21 cellular contexts compared by ENCODE assay signal in the genomic region with DNA sequence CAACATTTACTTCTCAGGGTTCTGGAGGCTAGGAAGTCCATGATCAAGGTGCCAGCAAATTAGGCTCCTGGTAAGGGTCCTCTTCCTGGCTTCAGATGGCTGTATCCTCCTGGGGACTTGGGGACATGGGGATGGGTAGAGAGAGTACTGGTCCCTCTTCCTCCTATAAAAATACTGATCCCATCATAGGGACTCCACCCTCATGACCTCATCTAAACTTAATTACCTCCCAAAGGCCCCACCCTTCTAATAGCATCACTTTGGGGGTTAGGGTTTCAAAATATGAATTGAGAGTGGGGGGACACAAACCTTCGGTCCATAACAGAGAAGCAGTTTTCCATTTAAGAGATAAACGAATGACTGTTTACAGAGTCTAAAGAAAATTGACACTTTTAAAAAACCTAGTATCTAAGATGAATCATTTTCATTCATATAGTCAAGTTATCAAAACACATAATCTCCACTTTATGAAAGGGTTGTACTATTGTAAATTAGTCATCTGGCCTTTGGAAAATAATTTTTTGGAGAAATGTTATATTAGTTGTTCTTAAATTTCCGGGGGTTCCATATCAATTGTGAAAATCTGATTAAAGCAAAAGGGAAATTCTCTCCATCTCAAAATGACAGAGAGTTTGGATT. TPM values are rescaled to one million over a fixed set of nuclear protein-coding genes. Genes with fewer than 3 reads are reported as not detected.
DNase-seq lines count a peak whose midpoint lies in the region; ATAC-seq, FAIRE-seq and TF ChIP-seq lines count a peak whose summit lies in the region.
"Had no signal": no experiment of that assay in that cellular context is flagged by ENCODE, and none has a peak within 500 bp of the region (broad histone marks: within the 10 kb centered on the region; RNA-seq: fewer than 3 reads in every experiment).

No MANE protein-coding gene starts in this region.

- no peaks in the 10 kb centered on the region for H3K36me3 ChIP-seq in brain microvascular endothelial cell (replicated peaks)
- H3K36me3 ChIP-seq: stomach had no signal

- FAIRE-seq in H54 (lab: Jason Lieb, UNC) = peak; percentile 11
- FAIRE-seq: bronchial epithelial cell, small intestine had no signal

- H3K36me3 Mint-ChIP-seq in activated T-cell treated with anti-CD3 and anti-CD28 coated beads, Interleukin-2, amount 50 U/mL, for 4 hours (ENCODE audit: insufficient read depth) = peaks cover 16% of the 10 kb centered on the region
- H3K36me3 Mint-ChIP-seq in activated B cell treated with CpG ODN at 0.5 μM for 24 hours (ENCODE audit: low read depth) (peaks cover 34% of the 10 kb centered on the region), natural killer cell (no peaks in the 10 kb centered on the region)

- peak overlapping the region; percentile 46 for H3K27ac Mint-ChIP-seq in activated B cell treated with CpG ODN at 0.5 μM for 24 hours
- peak overlapping the region; percentile 58 to 60 for H3K27ac Mint-ChIP-seq in natural killer cell
- H3K27ac Mint-ChIP-seq: type B pancreatic cell had no signal

- H3K27ac ChIP-seq in brain microvascular endothelial cell = no peak overlapping the region
- H3K27ac ChIP-seq: epithelial cell of prostate, RWPE1 had no signal

- H3K27me3 Mint-ChIP-seq in activated T-cell treated with anti-CD3 and anti-CD28 coated beads, Interleukin-2, amount 50 U/mL, for 4 hours (ENCODE audit: low read depth) = no peaks in the 10 kb centered on the region
- no peaks in the 10 kb centered on the region for H3K27me3 Mint-ChIP-seq in activated B cell treated with CpG ODN at 0.5 μM for 24 hours
- no peaks in the 10 kb centered on the region for H3K27me3 Mint-ChIP-seq in natural killer cell (ENCODE audit: low read depth in 2 of 2)
- H3K27me3 Mint-ChIP-seq: type B pancreatic cell had no signal

- peaks cover 79% of the 10 kb centered on the region for H3K4me1 Mint-ChIP-seq in activated T-cell treated with anti-CD3 and anti-CD28 coated beads, Interleukin-2, amount 50 U/mL, for 4 hours (ENCODE audit: low read depth)
- H3K4me1 Mint-ChIP-seq in activated B cell treated with CpG ODN at 0.5 μM for 24 hours = peaks cover 82% of the 10 kb centered on the region
- peaks cover 73 to 84% of the 10 kb centered on the region in 2 donors for H3K4me1 Mint-ChIP-seq in natural killer cell

- CTCF ChIA-PET in activated B cell treated with CpG ODN at 0.5 μM for 24 hours (lab: Charles Lee) = no interaction called here

- intact Hi-C loops in activated B cell treated with CpG ODN at 0.5 μM for 24 hours (cut with micrococcal nuclease) = no loop called here
- intact Hi-C loops in natural killer cell (cut with micrococcal nuclease) = no loop called here

- H3K4me3 ChIP-seq in brain microvascular endothelial cell (ENCODE audit: low read depth, low read length) = no peak overlapping the region
- H3K4me3 ChIP-seq: mucosa of descending colon, stomach had no signal

- POLR2A ChIA-PET in activated B cell treated with CpG ODN at 0.5 μM for 24 hours (lab: Charles Lee) = interaction anchor here (0.5 to 1.3 kb wide), 5 partner anchors 8 to 122 kb away, joined by 3 to 7 read pairs (median 3); no protein-coding TSS in a partner anchor

- H3K9me3 Mint-ChIP-seq in activated T-cell treated with anti-CD3 and anti-CD28 coated beads, Interleukin-2, amount 50 U/mL, for 4 hours = no peaks in the 10 kb centered on the region
- H3K9me3 Mint-ChIP-seq in activated B cell treated with CpG ODN at 0.5 μM for 24 hours (no peaks in the 10 kb centered on the region), natural killer cell (no peaks in the 10 kb centered on the region)

- H3K27me3 ChIP-seq in brain microvascular endothelial cell (replicated peaks) = no peaks in the 10 kb centered on the region
- H3K27me3 ChIP-seq: stomach had no signal

- no peak for TF ChIP-seq POLR2A in H54 (IDR thresholded peaks at IDR 0.05; ENCODE audit: low read depth, low read length)

- no peak for DNase-seq in activated T-cell treated with anti-CD3 and anti-CD28 coated beads, Interleukin-2, amount 50 U/mL, for 4 hours
- no peak for DNase-seq in activated T-cell treated with anti-CD3 and anti-CD28 coated beads, Interleukin-2, amount 50 U/mL, for 1 hour
- DNase-seq in H54 (ENCODE audit: insufficient read length, low spot score) (no peak), activated B cell treated with CpG ODN at 0.5 μM for 24 hours (no peak), natural killer cell (no peak), brain microvascular endothelial cell (no peak)
- DNase-seq: activated CD4-positive, alpha-beta T cell treated with anti-CD3 and anti-CD28 coated beads for 4 hours; DMS79; H7; Karpas-422; mucosa of descending colon; NCI-H1092; NCI-H2029 treated with DMSO at 0.1 percent for 48 hours; small intestine; stomach had no signal

- TF ChIP-seq CTCF in activated B cell treated with CpG ODN at 0.5 μM for 24 hours (IDR thresholded peaks at IDR 0.05) (no peak), natural killer cell (IDR thresholded peaks at IDR 0.05) (no peak), brain microvascular endothelial cell (IDR thresholded peaks at IDR 0.05; ENCODE audit: low read depth, low read length, missing control alignments) (no peak)

- no peak overlapping the region for H3K4me3 Mint-ChIP-seq in activated T-cell treated with anti-CD3 and anti-CD28 coated beads, Interleukin-2, amount 50 U/mL, for 4 hours
- H3K4me3 Mint-ChIP-seq in activated B cell treated with CpG ODN at 0.5 μM for 24 hours = peak overlapping the region; percentile 12
- peak overlapping the region; percentile 28 for H3K4me3 Mint-ChIP-seq in natural killer cell
- H3K4me3 Mint-ChIP-seq: type B pancreatic cell had no signal

- peak; percentile 46 to 51 for ATAC-seq in activated T-cell treated with anti-CD3 and anti-CD28 coated beads, Interleukin-2, amount 50 U/mL, for 4 hours
- ATAC-seq in activated B cell treated with CpG ODN at 0.5 μM for 24 hours (ENCODE audit: low read depth) (no peak), natural killer cell (no peak), HG02852 (IDR thresholded peaks at IDR 0.05; ENCODE audit: unreplicated experiment) (no peak), HG03432 (IDR thresholded peaks at IDR 0.05; ENCODE audit: unreplicated experiment) (no peak)
- ATAC-seq: mucosa of descending colon had no signal

- in situ Hi-C loops in brain microvascular endothelial cell (cut with HindIII; ENCODE audit: low pct_ligation_motif_present, low sequenced_read_pairs) = no loop called here

RNA-seq across cellular contexts. Expression of gene ELOVL5, which starts 33.5 kb away (rescaled TPM):
- 100 to 1,000 TPM in 2 of 3 donors, 10 to 100 TPM in 1; 89.4 to 115 (median 104) TPM for total RNA-seq in activated T-cell treated with anti-CD3 and anti-CD28 coated beads, Interleukin-2, amount 50 U/mL, for 4 hours
- total RNA-seq in activated B cell treated with CpG ODN at 0.5 μM for 24 hours = 109 and 127 TPM in 2 replicates
- total RNA-seq in natural killer cell = 10 to 100 TPM; 72.1 to 99.5 (median 73.7) TPM

Comparison
In these comparisons a context has a peak if more than half of its experiments do, and no peak if none do; other contexts are left out.
1. ATAC-seq: peak in activated T-cell treated with anti-CD3 and anti-CD28 coated beads, Interleukin-2, amount 50 U/mL, for 4 hours (2 of 2); none in activated B cell treated with CpG ODN at 0.5 μM for 24 hours (single experiment), natural killer cell (0 of 3), HG02852 (single experiment) and HG03432 (single experiment).